ENCODE assay signal across 8 cellular contexts in genomic region chr20:35992713-35993335, GRCh38. TPM values are rescaled to one million over a fixed set of nuclear protein-coding genes. Genes with fewer than 3 reads are reported as not detected.
A peak's percentile ranks its signal among the peaks of the same experiment; 100 is the strongest.
DNase-seq lines count a peak whose midpoint lies in the region; ATAC-seq and TF ChIP-seq lines count a peak whose summit lies in the region.

No MANE protein-coding gene starts in this region.

- POLR2A ChIA-PET in OCI-LY7 (lab: Charles Lee), result interaction anchor here (0.5 to 3.2 kb wide), 13 partner anchors 15 to 1792 kb away, joined by 3 to 16 read pairs (median 4); partner anchors contain the start of gene SCAND1

- H3K36me3 ChIP-seq in OCI-LY7 (ENCODE audit: insufficient read depth, low read length) (no peaks in the 10 kb centered on the region), upper lobe of left lung (no peaks in the 10 kb centered on the region)

- peak overlapping the region; percentile 84; the same call in 1 of the 2 replicates for H2AFZ ChIP-seq in OCI-LY7 (ENCODE audit: low read length)

- peak; percentile 72 for DNase-seq in Caki2 (ENCODE audit: low read depth)
- peak; percentile 84 for DNase-seq in OCI-LY7 (ENCODE audit: low spot score)
- DNase-seq in activated T-cell treated with anti-CD3 and anti-CD28 coated beads, Interleukin-2, amount 50 U/mL, for 48 hours, result peak; percentile 28 to 47
- DNase-seq in fibroblast of mammary gland (ENCODE audit: low read depth), result peak; percentile 63
- peak in 1 of 2 donors; percentile 62 for DNase-seq in upper lobe of left lung

- intact Hi-C loops in OCI-LY7 (cut with micrococcal nuclease; ENCODE audit: unreplicated experiment), result loop anchor here (2.0 kb wide), 1 partner anchor 206 kb away; no protein-coding TSS in a partner anchor

- 1 to 2% methylated on average over 6 of the region's 6 CpGs for WGBS in upper lobe of left lung, 2 donors

- no peak overlapping the region for H3K4me3 ChIP-seq in OCI-LY7 (ENCODE audit: low read depth, low read length, poor library complexity, severe bottlenecking)
- no peak overlapping the region for H3K4me3 ChIP-seq in fibroblast of mammary gland (ENCODE audit: control insufficient read depth, low read depth, low read length)
- H3K4me3 ChIP-seq in upper lobe of left lung, result no peak overlapping the region

- peak overlapping the region in 1 of 3 experiments; percentile 16 for H3K4me3 Mint-ChIP-seq in nephron

- H3K4me2 ChIP-seq in OCI-LY7 (ENCODE audit: low read length), result peak overlapping the region; percentile 57

- TF ChIP-seq EP300 in Ishikawa (IDR thresholded peaks at IDR 0.05; ENCODE audit: borderline replicate concordance) (no peak), upper lobe of left lung (IDR thresholded peaks at IDR 0.05) (no peak)

- H3K27ac ChIP-seq in OCI-LY7 (ENCODE audit: low read depth, low read length, poor library complexity, severe bottlenecking) (no peak overlapping the region), upper lobe of left lung (no peak overlapping the region)

- no peak for TF ChIP-seq POLR2A in upper lobe of left lung (IDR thresholded peaks at IDR 0.05)

- no peak overlapping the region for H3K27ac Mint-ChIP-seq in nephron

- peaks cover 7% of the 10 kb centered on the region for H3K27me3 Mint-ChIP-seq in nephron (ENCODE audit: low read depth)

- peaks cover 6% of the 10 kb centered on the region for H3K4me1 Mint-ChIP-seq in nephron

- peaks cover 20% of the 10 kb centered on the region for H3K4me1 ChIP-seq in OCI-LY7 (ENCODE audit: insufficient read depth, low read length, poor library complexity, severe bottlenecking)
- H3K4me1 ChIP-seq in upper lobe of left lung, result peaks cover 0 to 11% (median 7%) of the 10 kb centered on the region in 4 donors

- H3K9me3 ChIP-seq in OCI-LY7 (ENCODE audit: low read length) (no peaks in the 10 kb centered on the region), upper lobe of left lung (no peaks in the 10 kb centered on the region)

- H3K9me3 Mint-ChIP-seq in nephron, result no peaks in the 10 kb centered on the region

- TF ChIP-seq CTCF in OCI-LY7 (conservative IDR thresholded peaks at IDR 0.05; ENCODE audit: low read length) (peak; percentile 97), fibroblast of mammary gland (conservative IDR thresholded peaks at IDR 0.05; ENCODE audit: control insufficient read depth, insufficient read depth, low read depth, low read length) (peak; percentile 85), nephron (IDR thresholded peaks at IDR 0.05; ENCODE audit: unreplicated experiment in 3 of 3) (peak; percentile 69 to 83 (median 77)), upper lobe of left lung (IDR thresholded peaks at IDR 0.05) (peak in 5 of 6 experiments; percentile 67 to 92 (median 71))

- CTCF ChIA-PET in OCI-LY7 (lab: Charles Lee; ENCODE audit: unreplicated experiment), result interaction anchor here (0.9 to 1.3 kb wide), 5 partner anchors 39 to 207 kb away, joined by 3 to 11 read pairs (median 6); partner anchors contain the start of gene SCAND1

- BruUV-seq in OCI-LY7 (replicated peaks; lab: Mats Ljungman, UMichigan), result no TSS peak

- H3K27me3 ChIP-seq in upper lobe of left lung, result no peaks in the 10 kb centered on the region

- H3K9me2 ChIP-seq in OCI-LY7 (ENCODE audit: insufficient read depth, low read length), result no peaks in the 10 kb centered on the region

- in situ Hi-C loops in Caki2 (cut with HindIII; ENCODE audit: low pct_unique_long_range_greater_than_20kb, low sequenced_read_pairs), result no loop called here

- peak; percentile 87 for TF ChIP-seq RAD21 in Ishikawa (IDR thresholded peaks at IDR 0.05; ENCODE audit: low read depth)

- no peaks in the 10 kb centered on the region for H3K36me3 Mint-ChIP-seq in nephron (ENCODE audit: low read depth)

- H4K20me1 ChIP-seq in OCI-LY7 (ENCODE audit: insufficient read depth, low read length), result no peaks in the 10 kb centered on the region

- ATAC-seq in upper lobe of left lung (ENCODE audit: low FRiP score in 2 of 2) (peak; percentile 84 to 89), HG03196 (IDR thresholded peaks at IDR 0.05; ENCODE audit: unreplicated experiment) (no peak)

- no peaks in the 10 kb centered on the region for H3K79me2 ChIP-seq in OCI-LY7 (ENCODE audit: insufficient read depth, low read depth, low read length)

TF ChIP-seq in Ishikawa, 13 proteins besides CTCF, POLR2A, EP300 and RAD21:
- TF ChIP-seq EGR1 (IDR thresholded peaks at IDR 0.05), result no peak
- no peak for TF ChIP-seq TEAD4 (IDR thresholded peaks at IDR 0.05)
- no peak for TF ChIP-seq TCF12 (IDR thresholded peaks at IDR 0.05; ENCODE audit: low read depth)
- TF ChIP-seq ZBTB7A (IDR thresholded peaks at IDR 0.05; ENCODE audit: low read depth), result no peak
- TF ChIP-seq REST (IDR thresholded peaks at IDR 0.05; ENCODE audit: low read depth), result no peak
- TF ChIP-seq FOXM1 (IDR thresholded peaks at IDR 0.05; ENCODE audit: borderline replicate concordance, low read depth), result no peak
- no peak for TF ChIP-seq YY1 (IDR thresholded peaks at IDR 0.05; ENCODE audit: low read depth)
- TF ChIP-seq, protein P1, sequence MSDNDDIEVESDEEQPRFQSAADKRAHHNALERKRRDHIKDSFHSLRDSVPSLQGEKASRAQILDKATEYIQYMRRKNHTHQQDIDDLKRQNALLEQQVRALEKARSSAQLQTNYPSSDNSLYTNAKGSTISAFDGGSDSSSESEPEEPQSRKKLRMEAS (IDR thresholded peaks at IDR 0.05), result no peak
- no peak for TF ChIP-seq TAF1 (IDR thresholded peaks at IDR 0.05; ENCODE audit: low read depth)
- no peak for TF ChIP-seq CREB1 (IDR thresholded peaks at IDR 0.05; ENCODE audit: low read depth)
- TF ChIP-seq, protein P2, sequence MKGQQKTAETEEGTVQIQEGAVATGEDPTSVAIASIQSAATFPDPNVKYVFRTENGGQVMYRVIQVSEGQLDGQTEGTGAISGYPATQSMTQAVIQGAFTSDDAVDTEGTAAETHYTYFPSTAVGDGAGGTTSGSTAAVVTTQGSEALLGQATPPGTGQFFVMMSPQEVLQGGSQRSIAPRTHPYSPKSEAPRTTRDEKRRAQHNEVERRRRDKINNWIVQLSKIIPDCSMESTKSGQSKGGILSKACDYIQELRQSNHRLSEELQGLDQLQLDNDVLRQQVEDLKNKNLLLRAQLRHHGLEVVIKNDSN (IDR thresholded peaks at IDR 0.05), result no peak
- no peak for TF ChIP-seq NFIC (IDR thresholded peaks at IDR 0.05)

RNA-seq across cellular contexts. Expression of gene CNBD2, which starts 24.4 kb away (rescaled TPM):
- 2.4 and 6.8 TPM in 2 replicates for total RNA-seq in Caki2 (2014; rRNA removed; shearing (Covaris generic); ENCODE audit: low replicate concordance)
- 10.4 and 14.9 TPM in 2 replicates for total RNA-seq in OCI-LY7 (2014; rRNA removed; shearing (Covaris generic))
- 10.2 and 10.5 TPM in 2 replicates for total RNA-seq in OCI-LY7 (2022)
- total RNA-seq in upper lobe of left lung, result 1 to 10 TPM in 5 of 6 donors, not detected in 1; 2.2 to 4.2 (median 3.7) TPM

RNA-seq across cellular contexts. Expression of gene SCAND1, which starts 38.5 kb away (rescaled TPM):
- total RNA-seq in Caki2 (2014; rRNA removed; shearing (Covaris generic); ENCODE audit: low replicate concordance), result 172 and 204 TPM in 2 replicates
- total RNA-seq in OCI-LY7 (2014; rRNA removed; shearing (Covaris generic)), result 62.5 and 97.6 TPM in 2 replicates
- total RNA-seq in OCI-LY7 (2022) (63.5 and 75.6 TPM in 2 replicates), upper lobe of left lung (100 to 1,000 TPM in 2 of 6 donors, 10 to 100 TPM in 4; 51.1 to 143 (median 84.5) TPM)
